ENCODE assay signal across 16 cellular contexts in genomic region chr6:165571068-165571682, GRCh38.
DNase-seq lines count a peak whose midpoint lies in the region; ATAC-seq and TF ChIP-seq lines count a peak whose summit lies in the region.
"Had no signal": no experiment of that assay in that cellular context is flagged by ENCODE, and none has a peak within 500 bp of the region (broad histone marks: within the 10 kb centered on the region; RNA-seq: fewer than 3 reads in every experiment).

No MANE protein-coding gene starts in this region.

- H2AK9ac ChIP-seq in IMR-90 (replicated peaks; ENCODE audit: low read depth, low read length, poor library complexity) = no peak overlapping the region

- ATAC-seq in GM19438 (IDR thresholded peaks at IDR 0.05; ENCODE audit: low read depth, unreplicated experiment) (peak; percentile 27), IMR-90 (ENCODE audit: low read depth) (peak; percentile 93)
- ATAC-seq: activated T-cell treated with anti-CD3 and anti-CD28 coated beads, Interleukin-2, amount 50 U/mL, for 4 hours had no signal

- H3K9me3 Mint-ChIP-seq in neural progenitor cell = peaks cover 9% of the 10 kb centered on the region
- H3K9me3 Mint-ChIP-seq: activated T-cell treated with anti-CD3 and anti-CD28 coated beads, Interleukin-2, amount 50 U/mL, for 4 hours had no signal

- H2AK5ac ChIP-seq in IMR-90 (ENCODE audit: low read depth, low read length) = no peak overlapping the region

- H3K4me1 Mint-ChIP-seq in neural progenitor cell = peaks cover 15% of the 10 kb centered on the region

- DNase-seq in IMR-90 = peak; percentile 93
- DNase-seq in dermis blood vessel endothelial cell = peak; percentile 40
- DNase-seq in non-pigmented ciliary epithelial cell (ENCODE audit: low read depth) = peak; percentile 74
- no peak for DNase-seq in neural progenitor cell (ENCODE audit: low spot score)
- DNase-seq in DMS114 treated with DMSO at 0.1 percent for 48 hours (lab: John Stamatoyannopoulos, UW; ENCODE audit: unreplicated experiment) = no peak
- no peak for DNase-seq in HK-2 (ENCODE audit: unreplicated experiment)
- DNase-seq in activated naive CD4-positive, alpha-beta T cell (lab: John Stamatoyannopoulos, UW) = no peak
- DNase-seq: activated T-cell treated with anti-CD3 and anti-CD28 coated beads, Interleukin-2, amount 50 U/mL, for 4 hours; adrenal gland; CD4-positive, alpha-beta T cell; left cardiac atrium; NCI-H2107; SW 1271 had no signal

- H3K14ac ChIP-seq in IMR-90 (replicated peaks; ENCODE audit: low read depth, low read length) = peak overlapping the region; percentile 59; the same call in 1 of the 2 replicates

- peak overlapping the region; percentile 39; the same call in 1 of the 2 replicates for H3K27ac ChIP-seq in IMR-90 (ENCODE audit: insufficient read depth, low read length)
- no peak overlapping the region for H3K27ac ChIP-seq in neural progenitor cell
- H3K27ac ChIP-seq: adrenal gland, HL-60, suprapubic skin had no signal

- H3K79me2 ChIP-seq in neural progenitor cell (ENCODE audit: low read depth) = no peaks in the 10 kb centered on the region

- no peaks in the 10 kb centered on the region for H3F3A ChIP-seq in neural progenitor cell (ENCODE audit: low read depth)

- H3K4me1 ChIP-seq in IMR-90 (ENCODE audit: control insufficient read depth, insufficient read depth, low read length) = peaks cover 18% of the 10 kb centered on the region
- H3K4me1 ChIP-seq in neural progenitor cell = peaks cover 16% of the 10 kb centered on the region
- H3K4me1 ChIP-seq: adrenal gland, suprapubic skin had no signal

- no peak overlapping the region for H3K4me3 Mint-ChIP-seq in neural progenitor cell
- H3K4me3 Mint-ChIP-seq: activated T-cell treated with anti-CD3 and anti-CD28 coated beads, Interleukin-2, amount 50 U/mL, for 4 hours; CD4-positive, alpha-beta T cell had no signal

- 0 out of 3 replicates have a peak overlapping the region, but pooled peaks have one; percentile 92 for H2BK15ac ChIP-seq in IMR-90 (ENCODE audit: low read depth, low read length)

- H3K23ac ChIP-seq in IMR-90 (ENCODE audit: low read depth, low read length) = peak overlapping the region; percentile 79; the same call in 1 of the 2 replicates

- peak overlapping the region; percentile 98 for H2BK5ac ChIP-seq in IMR-90 (ENCODE audit: low read depth, low read length, poor library complexity, severe bottlenecking)

- H2AFZ ChIP-seq in IMR-90 (replicated peaks; ENCODE audit: low read length, poor library complexity) (no peak overlapping the region), neural progenitor cell (replicated peaks) (no peak overlapping the region)

- H3K18ac ChIP-seq in IMR-90 (ENCODE audit: low read depth, low read length) = peak overlapping the region; percentile 93; the same call in 1 of the 2 replicates

- BruUV-seq in IMR-90 (replicated peaks; lab: Mats Ljungman, UMichigan) = no TSS peak

- dilution Hi-C loops in IMR-90 (cut with HindIII; ENCODE audit: low sequenced_read_pairs, unreplicated experiment) = no loop called here

- POLR2A ChIA-PET in IMR-90 (lab: Charles Lee; ENCODE audit: unreplicated experiment) = no interaction called here

- TF ChIP-seq POLR2A in IMR-90 (IDR thresholded peaks at IDR 0.05; ENCODE audit: low read depth, low read length) = peak; percentile 30; the same call in 1 of the 2 replicates

- no peak overlapping the region for H3K27ac Mint-ChIP-seq in neural progenitor cell
- H3K27ac Mint-ChIP-seq: CD4-positive, alpha-beta T cell had no signal

- peak overlapping the region; percentile 61; the same call in 1 of the 2 replicates for H4K5ac ChIP-seq in IMR-90 (ENCODE audit: low read depth, low read length)

- peaks cover 13% of the 10 kb centered on the region for H3K36me3 Mint-ChIP-seq in neural progenitor cell

- no CpG with 5 or more reads among the region's 2 CpGs for WGBS in IMR-90 (ENCODE audit: extremely low coverage in 2 of 2, insufficient read length in 1 of 2), 2 experiments

- no peak for TF ChIP-seq CTCF in IMR-90 (conservative IDR thresholded peaks at IDR 0.05; ENCODE audit: low read depth, low read length)
- no peak for TF ChIP-seq CTCF in neural progenitor cell (IDR thresholded peaks at IDR 0.05)

- peaks cover 2% of the 10 kb centered on the region for H3K27me3 Mint-ChIP-seq in neural progenitor cell (ENCODE audit: insufficient read depth, low read depth)
- H3K27me3 Mint-ChIP-seq: CD4-positive, alpha-beta T cell had no signal

- peaks cover 13% of the 10 kb centered on the region; the same call in 1 of the 2 replicates for H3K9me1 ChIP-seq in IMR-90 (ENCODE audit: insufficient read depth, low read length)

- peak overlapping the region; percentile 67; the same call in 1 of the 2 replicates for H3K4ac ChIP-seq in IMR-90 (ENCODE audit: low read depth, low read length)

- H3K79me1 ChIP-seq in IMR-90 (ENCODE audit: low read depth in 1 of 2, low read length in 2 of 2) = peaks cover 13 to 41% of the 10 kb centered on the region in 2 experiments; a peak in 3 of 4 replicates

- CTCF ChIA-PET in IMR-90 (lab: Yijun Ruan, JAX) = no interaction called here

- H3K36me3 ChIP-seq in IMR-90 (ENCODE audit: control insufficient read depth, insufficient read depth, low read length) (no peaks in the 10 kb centered on the region), neural progenitor cell (no peaks in the 10 kb centered on the region)
- H3K36me3 ChIP-seq: adrenal gland, suprapubic skin had no signal

- peak overlapping the region in 1 of 2 experiments; percentile 76; a peak in 1 of 4 replicates for H4K8ac ChIP-seq in IMR-90 (ENCODE audit: low read depth in 2 of 2, low read length in 2 of 2)

- no peak overlapping the region for H3K9ac ChIP-seq in IMR-90 (ENCODE audit: low read depth, low read length)
- no peak overlapping the region for H3K9ac ChIP-seq in neural progenitor cell

- H3K56ac ChIP-seq in IMR-90 (ENCODE audit: extremely low read depth, insufficient read depth, low read length) = peak overlapping the region; percentile 52; the same call in 1 of the 2 replicates

- intact Hi-C loops in IMR-90 (cut with micrococcal nuclease) = loop anchor here (5.0 kb wide), 3 partner anchors 54 to 91 kb away; partner anchors contain the start of gene PDE10A

- H3K4me3 ChIP-seq in IMR-90 (ENCODE audit: insufficient read depth, low read depth, low read length) (no peak overlapping the region), neural progenitor cell (no peak overlapping the region)
- H3K4me3 ChIP-seq: adrenal gland, suprapubic skin had no signal

- H3K27me3 ChIP-seq in IMR-90 (ENCODE audit: control insufficient read depth, insufficient read depth, low read length) (no peaks in the 10 kb centered on the region), neural progenitor cell (no peaks in the 10 kb centered on the region)
- H3K27me3 ChIP-seq: adrenal gland, suprapubic skin had no signal

- in situ Hi-C loops in IMR-90 (cut with MboI; ENCODE audit: low sequenced_read_pairs) = no loop called here

- H3K9me3 ChIP-seq in IMR-90 (ENCODE audit: control insufficient read depth, insufficient read depth, low read length) (no peaks in the 10 kb centered on the region), neural progenitor cell (ENCODE audit: low read depth) (no peaks in the 10 kb centered on the region)
- H3K9me3 ChIP-seq: adrenal gland, suprapubic skin had no signal

- peak overlapping the region; percentile 41; the same call in 1 of the 2 replicates for H4K91ac ChIP-seq in IMR-90 (ENCODE audit: insufficient read depth, low read depth, low read length)

- H4K20me1 ChIP-seq in IMR-90 (ENCODE audit: insufficient read depth, low read length) = peaks cover 4% of the 10 kb centered on the region; the same call in 1 of the 2 replicates
- H4K20me1 ChIP-seq in neural progenitor cell (ENCODE audit: low read depth) = no peaks in the 10 kb centered on the region

- H2BK20ac ChIP-seq in IMR-90 (ENCODE audit: low read depth, low read length) = peak overlapping the region; percentile 76; the same call in 1 of the 2 replicates

- H3K4me2 ChIP-seq in IMR-90 (ENCODE audit: low read depth, low read length) = peak overlapping the region; percentile 96
- no peak overlapping the region for H3K4me2 ChIP-seq in neural progenitor cell

- H2BK120ac ChIP-seq in IMR-90 (ENCODE audit: low read depth, low read length) = peak overlapping the region; percentile 87

- no peak for TF ChIP-seq RAD21 in IMR-90 (IDR thresholded peaks at IDR 0.05; ENCODE audit: low read length)

TF ChIP-seq in IMR-90, 13 proteins besides CTCF, POLR2A, EP300 and RAD21:
- TF ChIP-seq MAFK (IDR thresholded peaks at IDR 0.05; ENCODE audit: low read depth, low read length) (peak; percentile 69), RFX5 (IDR thresholded peaks at IDR 0.05; ENCODE audit: low read depth, low read length) (no peak), CEBPB (IDR thresholded peaks at IDR 0.05; ENCODE audit: low read depth, low read length) (peak; percentile 53; the same call in 1 of the 2 replicates)
TF ChIP-seq in IMR-90: peak in this region for 2.

Comparison
In these comparisons a context has a peak if more than half of its experiments do, and no peak if none do; other contexts are left out.
1. DNase-seq: peak in IMR-90 (single experiment), dermis blood vessel endothelial cell (single experiment) and non-pigmented ciliary epithelial cell (single experiment); none in neural progenitor cell (single experiment), DMS114 treated with DMSO at 0.1 percent for 48 hours (single experiment), HK-2 (single experiment) and activated naive CD4-positive, alpha-beta T cell (0 of 4).